25 cellular contexts compared by ENCODE assay signal in the genomic region with DNA sequence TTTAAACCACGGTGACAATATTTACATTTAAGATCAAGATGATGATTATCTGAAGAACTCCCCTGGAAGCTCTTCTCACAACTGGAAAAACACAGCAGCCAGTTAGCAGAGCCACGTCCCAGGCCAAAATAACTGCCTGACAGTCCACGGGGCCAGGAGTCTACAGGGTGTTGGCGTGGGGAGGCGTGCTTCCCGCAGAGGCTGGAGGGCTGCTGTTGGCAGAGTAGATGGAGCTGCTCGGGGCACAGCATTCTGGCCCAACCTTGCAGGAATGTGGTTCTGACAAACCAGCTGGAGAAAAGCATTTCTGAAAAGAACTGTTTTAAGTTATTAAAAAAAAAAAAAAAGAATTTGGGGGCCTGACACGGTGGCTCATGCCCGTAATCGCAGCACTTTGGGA.
"Had no signal": no experiment of that assay in that cellular context is flagged by ENCODE, and none has a peak within 500 bp of the region (broad histone marks: within the 10 kb centered on the region; RNA-seq: fewer than 3 reads in every experiment).

No MANE protein-coding gene starts in this region.

- H3K36me3 ChIP-seq: ascending aorta had no signal

- H3K4me3 ChIP-seq: ascending aorta, body of pancreas, SK-N-MC had no signal

- DNase-seq: activated CD4-positive, alpha-beta memory T cell treated with anti-CD3 and anti-CD28 coated beads for 36 hours; activated CD4-positive, alpha-beta T cell treated with anti-CD3 and anti-CD28 coated beads, Interleukin-2, amount 10 ng/mL, durations not matched to agents 7 days and 5 days; activated CD4-positive, CD25-positive, alpha-beta regulatory T cell; activated CD8-positive, alpha-beta memory T cell treated with anti-CD3 and anti-CD28 coated beads for 24 hours; activated gamma-delta T cell treated with Interleukin-2 at 50 U/mL for 16 hours; activated naive CD4-positive, alpha-beta T cell treated with anti-CD3 and anti-CD28 coated beads, Interleukin-2, amount 50 U/mL, for 16 hours; activated T-cell treated with anti-CD3 and anti-CD28 coated beads, Interleukin-2, amount 50 U/mL, for 72 hours; body of pancreas; MM.1S; NCI-H1105; NCI-H1694 treated with DMSO at 0.1 percent for 48 hours; NCI-H2081 treated with DMSO at 0.1 percent for 48 hours; NCI-H2227 treated with DMSO at 0.1 percent for 48 hours; NCI-H446 treated with DMSO at 0.1 percent for 48 hours; NK-92 treated with Interleukin-12 subunit alpha and Interleukin-12 subunit beta, amount 100 ng/mL, for 24 hours; OCI-M1; RPMI8226; T-cell; T-helper 2 cell; T1000 had no signal

- H3K27ac ChIP-seq: ascending aorta, body of pancreas, SK-N-MC had no signal

- ATAC-seq: activated T-cell treated with anti-CD3 and anti-CD28 coated beads, Interleukin-2, amount 50 U/mL, for 72 hours; body of pancreas; Right ventricle myocardium inferior; T-cell had no signal

- H3K4me1 ChIP-seq: ascending aorta, body of pancreas had no signal

- FAIRE-seq: bronchial epithelial cell, TTC549 had no signal
